Comparison of ENCODE assay signal across 1 cellular context in the genomic region with DNA sequence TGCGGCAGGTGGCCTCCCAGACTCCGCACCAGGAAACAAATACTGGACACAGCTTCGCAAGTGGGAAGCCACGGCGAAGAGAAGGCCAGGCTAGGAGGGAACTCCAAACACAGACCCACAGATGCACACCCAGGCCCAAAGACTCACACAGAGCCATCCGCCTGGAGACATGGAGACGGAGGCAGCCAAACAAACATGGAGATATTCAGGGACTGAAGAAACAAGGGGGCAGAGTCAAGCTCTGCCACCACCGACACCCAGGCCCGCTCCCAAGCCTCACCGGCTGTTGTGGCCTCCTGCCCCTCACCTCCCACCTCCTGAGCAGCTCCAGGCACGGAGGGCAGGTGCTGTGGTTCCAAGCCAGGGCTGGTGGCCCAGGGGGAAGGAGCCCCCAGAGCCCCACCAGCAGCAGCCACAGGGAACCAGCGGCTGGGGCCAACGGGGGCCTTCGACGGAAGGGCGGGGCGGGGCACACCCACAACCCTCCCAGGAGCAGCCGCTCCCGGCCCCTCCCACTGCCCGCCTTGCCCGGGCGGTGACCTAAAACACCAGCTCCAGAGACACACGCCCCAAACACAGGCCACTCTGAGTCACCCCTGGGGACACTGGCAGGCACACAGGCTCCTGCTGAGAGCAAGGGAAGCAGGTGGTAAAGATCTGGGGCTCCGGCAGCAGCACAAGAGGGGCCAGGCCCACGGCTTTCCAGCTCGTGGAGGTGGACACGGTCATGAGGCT.
TF ChIP-seq lines count a peak whose summit lies in the region.

No MANE protein-coding gene starts in this region.

TF ChIP-seq in K562, 482 proteins besides CTCF, POLR2A, EP300 and RAD21 (continued from another document and continues in another):
- TF ChIP-seq TRIM25 (IDR thresholded peaks at IDR 0.05; ENCODE audit: borderline replicate concordance) (no peak), PHB (CRISPR knock-in tag; IDR thresholded peaks at IDR 0.05) (no peak), ZNF717 (CRISPR knock-in tag; IDR thresholded peaks at IDR 0.05) (no peak), NR4A1 (CRISPR knock-in tag; IDR thresholded peaks at IDR 0.05) (no peak), NR4A1 (tag; IDR thresholded peaks at IDR 0.05) (no peak), GATA2 (CRISPR knock-in tag; IDR thresholded peaks at IDR 0.05) (no peak), ZNF316 (IDR thresholded peaks at IDR 0.05) (no peak), LARP7 (IDR thresholded peaks at IDR 0.05) (no peak), TEAD1 (CRISPR knock-in tag; IDR thresholded peaks at IDR 0.05) (0 out of 4 replicates have a peak, but pooled peaks of 1 of the 2 experiments have one; percentile 18), CBX2 (IDR thresholded peaks at IDR 0.05; ENCODE audit: insufficient read depth, low read length, poor library complexity, severe bottlenecking) (no peak), CAMTA2 (CRISPR knock-in tag; conservative IDR thresholded peaks at IDR 0.05) (no peak), CBX8 (IDR thresholded peaks at IDR 0.05; ENCODE audit: borderline replicate concordance, extremely low read depth, low read depth, low read length, poor library complexity, severe bottlenecking) (no peak), KLF1 (tag; IDR thresholded peaks at IDR 0.05) (peak; percentile 53), ZNF76 (CRISPR knock-in tag; IDR thresholded peaks at IDR 0.05; ENCODE audit: borderline replicate concordance) (no peak), TAF1 (IDR thresholded peaks at IDR 0.05; ENCODE audit: control insufficient read depth, extremely low read depth, insufficient read depth, low read length, severe bottlenecking) (peak; percentile 31), SNRNP70 (optimal IDR thresholded peaks at IDR 0.05; ENCODE audit: low read depth, low read length) (no peak), MXD1 (CRISPR knock-in tag; IDR thresholded peaks at IDR 0.05; ENCODE audit: borderline replicate concordance, poor library complexity, severe bottlenecking) (no peak), MTA2 (IDR thresholded peaks at IDR 0.05; ENCODE audit: low read depth) (no peak), CTBP1 (IDR thresholded peaks at IDR 0.05; ENCODE audit: borderline replicate concordance) (peak; percentile 25; the same call in 1 of the 2 replicates), HINFP (tag; conservative IDR thresholded peaks at IDR 0.05; ENCODE audit: low read depth) (no peak), PML (IDR thresholded peaks at IDR 0.05; ENCODE audit: low read length) (no peak), ZBTB1 (CRISPR knock-in tag; IDR thresholded peaks at IDR 0.05; ENCODE audit: borderline replicate concordance, low read depth) (no peak), SIN3B (IDR thresholded peaks at IDR 0.05; ENCODE audit: low read depth) (no peak), NFE2 (IDR thresholded peaks at IDR 0.05; ENCODE audit: low read depth) (no peak), SMAD4 (CRISPR knock-in tag; conservative IDR thresholded peaks at IDR 0.05) (peak; percentile 54; the same call in 1 of the 2 replicates), CEBPB (tag; IDR thresholded peaks at IDR 0.05) (no peak), ZNF134 (CRISPR knock-in tag; conservative IDR thresholded peaks at IDR 0.05) (no peak), NFXL1 (CRISPR knock-in tag; IDR thresholded peaks at IDR 0.05) (no peak), YY1 (IDR thresholded peaks at IDR 0.05; ENCODE audit: borderline replicate concordance in 1 of 3, control insufficient read depth in 1 of 3, extremely low read depth in 1 of 3, insufficient read depth in 3 of 3, insufficient read length in 1 of 3, insufficient replicate concordance in 2 of 3, low read depth in 1 of 3, low read length in 2 of 3) (peak in 1 of 3 experiments; percentile 9), ERF (CRISPR knock-in tag; IDR thresholded peaks at IDR 0.05) (no peak), SMARCB1 (IDR thresholded peaks at IDR 0.05; ENCODE audit: insufficient read length, low read depth) (no peak)
- TF ChIP-seq, protein P1, sequence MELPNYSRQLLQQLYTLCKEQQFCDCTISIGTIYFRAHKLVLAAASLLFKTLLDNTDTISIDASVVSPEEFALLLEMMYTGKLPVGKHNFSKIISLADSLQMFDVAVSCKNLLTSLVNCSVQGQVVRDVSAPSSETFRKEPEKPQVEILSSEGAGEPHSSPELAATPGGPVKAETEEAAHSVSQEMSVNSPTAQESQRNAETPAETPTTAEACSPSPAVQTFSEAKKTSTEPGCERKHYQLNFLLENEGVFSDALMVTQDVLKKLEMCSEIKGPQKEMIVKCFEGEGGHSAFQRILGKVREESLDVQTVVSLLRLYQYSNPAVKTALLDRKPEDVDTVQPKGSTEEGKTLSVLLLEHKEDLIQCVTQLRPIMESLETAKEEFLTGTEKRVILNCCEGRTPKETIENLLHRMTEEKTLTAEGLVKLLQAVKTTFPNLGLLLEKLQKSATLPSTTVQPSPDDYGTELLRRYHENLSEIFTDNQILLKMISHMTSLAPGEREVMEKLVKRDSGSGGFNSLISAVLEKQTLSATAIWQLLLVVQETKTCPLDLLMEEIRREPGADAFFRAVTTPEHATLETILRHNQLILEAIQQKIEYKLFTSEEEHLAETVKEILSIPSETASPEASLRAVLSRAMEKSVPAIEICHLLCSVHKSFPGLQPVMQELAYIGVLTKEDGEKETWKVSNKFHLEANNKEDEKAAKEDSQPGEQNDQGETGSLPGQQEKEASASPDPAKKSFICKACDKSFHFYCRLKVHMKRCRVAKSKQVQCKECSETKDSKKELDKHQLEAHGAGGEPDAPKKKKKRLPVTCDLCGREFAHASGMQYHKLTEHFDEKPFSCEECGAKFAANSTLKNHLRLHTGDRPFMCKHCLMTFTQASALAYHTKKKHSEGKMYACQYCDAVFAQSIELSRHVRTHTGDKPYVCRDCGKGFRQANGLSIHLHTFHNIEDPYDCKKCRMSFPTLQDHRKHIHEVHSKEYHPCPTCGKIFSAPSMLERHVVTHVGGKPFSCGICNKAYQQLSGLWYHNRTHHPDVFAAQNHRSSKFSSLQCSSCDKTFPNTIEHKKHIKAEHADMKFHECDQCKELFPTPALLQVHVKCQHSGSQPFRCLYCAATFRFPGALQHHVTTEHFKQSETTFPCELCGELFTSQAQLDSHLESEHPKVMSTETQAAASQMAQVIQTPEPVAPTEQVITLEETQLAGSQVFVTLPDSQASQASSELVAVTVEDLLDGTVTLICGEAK (IDR thresholded peaks at IDR 0.05), result no peak
- TF ChIP-seq, protein P1 (CRISPR knock-in tag; IDR thresholded peaks at IDR 0.05), result no peak
- TF ChIP-seq, protein P2, sequence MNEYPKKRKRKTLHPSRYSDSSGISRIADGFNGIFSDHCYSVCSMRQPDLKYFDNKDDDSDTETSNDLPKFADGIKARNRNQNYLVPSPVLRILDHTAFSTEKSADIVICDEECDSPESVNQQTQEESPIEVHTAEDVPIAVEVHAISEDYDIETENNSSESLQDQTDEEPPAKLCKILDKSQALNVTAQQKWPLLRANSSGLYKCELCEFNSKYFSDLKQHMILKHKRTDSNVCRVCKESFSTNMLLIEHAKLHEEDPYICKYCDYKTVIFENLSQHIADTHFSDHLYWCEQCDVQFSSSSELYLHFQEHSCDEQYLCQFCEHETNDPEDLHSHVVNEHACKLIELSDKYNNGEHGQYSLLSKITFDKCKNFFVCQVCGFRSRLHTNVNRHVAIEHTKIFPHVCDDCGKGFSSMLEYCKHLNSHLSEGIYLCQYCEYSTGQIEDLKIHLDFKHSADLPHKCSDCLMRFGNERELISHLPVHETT (CRISPR knock-in tag; conservative IDR thresholded peaks at IDR 0.05 in 1 of 2, IDR thresholded peaks at IDR 0.05 in 1 of 2), result no peak
- TF ChIP-seq, protein P3, sequence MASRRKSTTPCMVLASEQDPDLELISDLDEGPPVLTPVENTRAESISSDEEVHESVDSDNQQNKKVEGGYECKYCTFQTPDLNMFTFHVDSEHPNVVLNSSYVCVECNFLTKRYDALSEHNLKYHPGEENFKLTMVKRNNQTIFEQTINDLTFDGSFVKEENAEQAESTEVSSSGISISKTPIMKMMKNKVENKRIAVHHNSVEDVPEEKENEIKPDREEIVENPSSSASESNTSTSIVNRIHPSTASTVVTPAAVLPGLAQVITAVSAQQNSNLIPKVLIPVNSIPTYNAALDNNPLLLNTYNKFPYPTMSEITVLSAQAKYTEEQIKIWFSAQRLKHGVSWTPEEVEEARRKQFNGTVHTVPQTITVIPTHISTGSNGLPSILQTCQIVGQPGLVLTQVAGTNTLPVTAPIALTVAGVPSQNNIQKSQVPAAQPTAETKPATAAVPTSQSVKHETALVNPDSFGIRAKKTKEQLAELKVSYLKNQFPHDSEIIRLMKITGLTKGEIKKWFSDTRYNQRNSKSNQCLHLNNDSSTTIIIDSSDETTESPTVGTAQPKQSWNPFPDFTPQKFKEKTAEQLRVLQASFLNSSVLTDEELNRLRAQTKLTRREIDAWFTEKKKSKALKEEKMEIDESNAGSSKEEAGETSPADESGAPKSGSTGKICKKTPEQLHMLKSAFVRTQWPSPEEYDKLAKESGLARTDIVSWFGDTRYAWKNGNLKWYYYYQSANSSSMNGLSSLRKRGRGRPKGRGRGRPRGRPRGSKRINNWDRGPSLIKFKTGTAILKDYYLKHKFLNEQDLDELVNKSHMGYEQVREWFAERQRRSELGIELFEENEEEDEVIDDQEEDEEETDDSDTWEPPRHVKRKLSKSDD (conservative IDR thresholded peaks at IDR 0.05; ENCODE audit: low read length), result no peak
- TF ChIP-seq, protein P4, sequence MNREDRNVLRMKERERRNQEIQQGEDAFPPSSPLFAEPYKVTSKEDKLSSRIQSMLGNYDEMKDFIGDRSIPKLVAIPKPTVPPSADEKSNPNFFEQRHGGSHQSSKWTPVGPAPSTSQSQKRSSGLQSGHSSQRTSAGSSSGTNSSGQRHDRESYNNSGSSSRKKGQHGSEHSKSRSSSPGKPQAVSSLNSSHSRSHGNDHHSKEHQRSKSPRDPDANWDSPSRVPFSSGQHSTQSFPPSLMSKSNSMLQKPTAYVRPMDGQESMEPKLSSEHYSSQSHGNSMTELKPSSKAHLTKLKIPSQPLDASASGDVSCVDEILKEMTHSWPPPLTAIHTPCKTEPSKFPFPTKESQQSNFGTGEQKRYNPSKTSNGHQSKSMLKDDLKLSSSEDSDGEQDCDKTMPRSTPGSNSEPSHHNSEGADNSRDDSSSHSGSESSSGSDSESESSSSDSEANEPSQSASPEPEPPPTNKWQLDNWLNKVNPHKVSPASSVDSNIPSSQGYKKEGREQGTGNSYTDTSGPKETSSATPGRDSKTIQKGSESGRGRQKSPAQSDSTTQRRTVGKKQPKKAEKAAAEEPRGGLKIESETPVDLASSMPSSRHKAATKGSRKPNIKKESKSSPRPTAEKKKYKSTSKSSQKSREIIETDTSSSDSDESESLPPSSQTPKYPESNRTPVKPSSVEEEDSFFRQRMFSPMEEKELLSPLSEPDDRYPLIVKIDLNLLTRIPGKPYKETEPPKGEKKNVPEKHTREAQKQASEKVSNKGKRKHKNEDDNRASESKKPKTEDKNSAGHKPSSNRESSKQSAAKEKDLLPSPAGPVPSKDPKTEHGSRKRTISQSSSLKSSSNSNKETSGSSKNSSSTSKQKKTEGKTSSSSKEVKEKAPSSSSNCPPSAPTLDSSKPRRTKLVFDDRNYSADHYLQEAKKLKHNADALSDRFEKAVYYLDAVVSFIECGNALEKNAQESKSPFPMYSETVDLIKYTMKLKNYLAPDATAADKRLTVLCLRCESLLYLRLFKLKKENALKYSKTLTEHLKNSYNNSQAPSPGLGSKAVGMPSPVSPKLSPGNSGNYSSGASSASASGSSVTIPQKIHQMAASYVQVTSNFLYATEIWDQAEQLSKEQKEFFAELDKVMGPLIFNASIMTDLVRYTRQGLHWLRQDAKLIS (CRISPR knock-in tag; IDR thresholded peaks at IDR 0.05), result no peak
